9 cellular contexts compared by ENCODE assay signal in genomic region chr3:123489400-123490004, GRCh38. TPM values are rescaled to one million over a fixed set of nuclear protein-coding genes. Genes with fewer than 3 reads are reported as not detected.
DNase-seq lines count a peak whose midpoint lies in the region; ATAC-seq, FAIRE-seq and TF ChIP-seq lines count a peak whose summit lies in the region.
"Had no signal": no experiment of that assay in that cellular context is flagged by ENCODE, and none has a peak within 500 bp of the region (broad histone marks: within the 10 kb centered on the region; RNA-seq: fewer than 3 reads in every experiment).

No MANE protein-coding gene starts in this region.

- intact Hi-C loops in activated CD4-positive, alpha-beta memory T cell treated with anti-CD3 and anti-CD28 coated beads for 36 hours (cut with micrococcal nuclease): loop anchor here (1.0 kb wide), 1 partner anchor 160 kb away; no protein-coding TSS in a partner anchor
- intact Hi-C loops in testis (cut with DNase I; ENCODE audit: low total_unique reads): loop anchor here (2.0 kb wide), 1 partner anchor 161 kb away; no protein-coding TSS in a partner anchor

- H3K4me3 ChIP-seq in AG10803 (ENCODE audit: low read length): no peak overlapping the region
- no peak overlapping the region for H3K4me3 ChIP-seq in testis

- WGBS in testis, 2 donors: 25 to 34% methylated on average over 8 of the region's 8 CpGs

- POLR2A ChIA-PET in activated CD4-positive, alpha-beta memory T cell treated with anti-CD3 and anti-CD28 coated beads for 36 hours (lab: Charles Lee): no interaction called here

- H3K9me3 ChIP-seq in testis: no peaks in the 10 kb centered on the region
- H3K9me3 ChIP-seq: neutrophil had no signal

- no peaks in the 10 kb centered on the region for H3K27me3 ChIP-seq in testis

- peak; percentile 54 for FAIRE-seq in GM19239 (lab: Jason Lieb, UNC)

- ATAC-seq in GM21529 (IDR thresholded peaks at IDR 0.05; ENCODE audit: unreplicated experiment): no peak

- H3K4me3 Mint-ChIP-seq in activated CD4-positive, alpha-beta memory T cell treated with anti-CD3 and anti-CD28 coated beads for 36 hours: no peak overlapping the region

- TF ChIP-seq CTCF in AG10803 (conservative IDR thresholded peaks at IDR 0.05; ENCODE audit: low read length) (peak; percentile 91), testis (IDR thresholded peaks at IDR 0.05) (peak; percentile 75 to 87 (median 86))

- H3K36me3 ChIP-seq in testis (ENCODE audit: low read depth, missing control alignments): no peaks in the 10 kb centered on the region

- no peaks in the 10 kb centered on the region for H3K27me3 Mint-ChIP-seq in activated CD4-positive, alpha-beta memory T cell treated with anti-CD3 and anti-CD28 coated beads for 36 hours

- DNase-seq in AG10803 (ENCODE audit: low read depth) (peak; percentile 68), GM19239 (ENCODE audit: insufficient read length, low spot score) (peak; percentile 36), NCI-H2227 treated with DMSO at 0.1 percent for 48 hours (lab: John Stamatoyannopoulos, UW) (peak; percentile 35), erythroblast (lab: John Stamatoyannopoulos, UW) (peak; percentile 54 to 69), myocyte (ENCODE audit: low read depth) (peak; percentile 66), testis (peak; percentile 80)
- peak; percentile 63 for DNase-seq in activated CD4-positive, alpha-beta memory T cell treated with anti-CD3 and anti-CD28 coated beads for 36 hours

- peaks cover 9% of the 10 kb centered on the region for H3K4me1 ChIP-seq in testis

- H3K27ac Mint-ChIP-seq in activated CD4-positive, alpha-beta memory T cell treated with anti-CD3 and anti-CD28 coated beads for 36 hours: no peak overlapping the region

- peaks cover 2% of the 10 kb centered on the region for H3K36me3 Mint-ChIP-seq in activated CD4-positive, alpha-beta memory T cell treated with anti-CD3 and anti-CD28 coated beads for 36 hours

- no peaks in the 10 kb centered on the region for H3K4me1 Mint-ChIP-seq in activated CD4-positive, alpha-beta memory T cell treated with anti-CD3 and anti-CD28 coated beads for 36 hours (ENCODE audit: low read depth)

- H3K9me3 Mint-ChIP-seq in activated CD4-positive, alpha-beta memory T cell treated with anti-CD3 and anti-CD28 coated beads for 36 hours: no peaks in the 10 kb centered on the region

- CTCF ChIA-PET in activated CD4-positive, alpha-beta memory T cell treated with anti-CD3 and anti-CD28 coated beads for 36 hours (lab: Charles Lee): interaction anchor here (0.6 to 3.0 kb wide), 14 partner anchors 18 to 167 kb away, joined by 3 to 24 read pairs (median 4); partner anchors contain the start of gene ADCY5

- H3K27ac ChIP-seq in testis: peak overlapping the region in 1 of 2 donors; percentile 57
- H3K27ac ChIP-seq: neutrophil had no signal

- TF ChIP-seq POLR2A in erythroblast (IDR thresholded peaks at IDR 0.05; ENCODE audit: low read length) (no peak), testis (IDR thresholded peaks at IDR 0.05) (no peak)

RNA-seq across cellular contexts. Expression of gene ADCY5, which starts 40.6 kb away (rescaled TPM):
- total RNA-seq in activated CD4-positive, alpha-beta memory T cell treated with anti-CD3 and anti-CD28 coated beads for 36 hours: not detected
- total RNA-seq in myocyte (0.10 and 0.13 TPM in 2 replicates), testis (10 to 100 TPM; 33.6 to 41.6 TPM)
- polyA plus RNA-seq in myocyte (2012): 0.44 TPM
- 16.5 TPM for polyA plus RNA-seq in testis (ENCODE audit: insufficient read depth, low read depth, low replicate concordance)

Comparison
In these comparisons a context has a peak if more than half of its experiments do, and no peak if none do; other contexts are left out.
1. RNA of gene ADCY5, which starts 40.6 kb away (total RNA-seq): 33.6 to 41.6 TPM in testis; 0.10 to 0.13 TPM in myocyte and not detected in activated CD4-positive, alpha-beta memory T cell treated with anti-CD3 and anti-CD28 coated beads for 36 hours; every median in the first group is over 10 times any median in the second.
2. Peak in every context shown above with its lines, with median percentiles within 50 percentile points of each other: DNase-seq.